ENCODE assay signal across 15 cellular contexts in the genomic region with DNA sequence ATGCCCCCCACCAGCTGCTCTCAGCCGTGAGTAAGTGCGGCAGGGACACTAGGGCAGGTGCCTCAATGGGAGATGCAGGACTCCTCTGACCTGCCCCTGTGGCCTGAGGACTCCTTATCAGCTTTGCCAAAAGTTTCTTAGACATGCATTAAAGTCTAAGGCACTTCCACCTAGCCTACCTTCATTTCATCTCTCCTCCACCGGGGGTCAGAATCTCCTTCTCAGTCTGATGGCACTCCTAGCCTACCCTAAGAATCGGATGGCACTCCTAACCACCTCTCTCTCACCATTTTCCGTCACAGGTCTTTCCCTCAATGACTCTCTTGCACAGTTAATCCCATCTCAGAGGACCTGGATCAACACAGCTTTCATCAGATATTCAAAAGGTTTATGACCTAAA.
"Had no signal": no experiment of that assay in that cellular context is flagged by ENCODE, and none has a peak within 500 bp of the region (broad histone marks: within the 10 kb centered on the region; RNA-seq: fewer than 3 reads in every experiment).

No MANE protein-coding gene starts in this region.

- H3K27ac ChIP-seq: body of pancreas, neutrophil, testis, upper lobe of right lung had no signal

- H3K36me3 ChIP-seq: neutrophil, upper lobe of right lung had no signal

- DNase-seq: activated CD4-positive, CD25-positive, alpha-beta regulatory T cell; activated T-cell treated with anti-CD3 and anti-CD28 coated beads, Interleukin-2, amount 50 U/mL, for 1 hour; amniotic stem cell; body of pancreas; kidney glomerular epithelial cell; naive B cell; retina; stimulated activated CD4-positive, alpha-beta T cell treated with anti-CD3 and anti-CD28 coated beads, Interleukin-4, amount 100 ng/mL, for 4 hours; stimulated activated naive CD8-positive, alpha-beta T cell treated with anti-CD3 and anti-CD28 coated beads, Interleukin-15, amount 100 ng/mL, for 72 hours; T-helper 17 cell; testis; upper lobe of right lung had no signal

- H3K9me3 ChIP-seq: body of pancreas, neutrophil, testis, upper lobe of right lung had no signal

- H3K27me3 ChIP-seq: body of pancreas, neutrophil, testis, upper lobe of right lung had no signal

- FAIRE-seq: frontal cortex had no signal

- ATAC-seq: activated naive CD4-positive, alpha-beta T cell treated with anti-CD3 and anti-CD28 coated beads, Interleukin-2, amount 50 U/mL, for 72 hours; body of pancreas; stimulated activated naive CD8-positive, alpha-beta T cell treated with anti-CD3 and anti-CD28 coated beads, Interleukin-15, amount 100 ng/mL, for 72 hours; T-helper 17 cell; upper lobe of right lung had no signal

- H3K4me1 ChIP-seq: testis, upper lobe of right lung had no signal

- H3K4me3 ChIP-seq: body of pancreas, testis, upper lobe of right lung had no signal
